Comparison of ENCODE assay signal across 1 cellular context in genomic region chr11:35116762-35117588, GRCh38.
TF ChIP-seq lines count a peak whose summit lies in the region.

No MANE protein-coding gene starts in this region.

TF ChIP-seq in IMR-90, 13 proteins besides CTCF, POLR2A, EP300 and RAD21 (continued from another document):
- TF ChIP-seq USF2 (IDR thresholded peaks at IDR 0.05; ENCODE audit: low read depth, low read length): no peak
